Comparison of ENCODE assay signal across 8 cellular contexts in the genomic region with DNA sequence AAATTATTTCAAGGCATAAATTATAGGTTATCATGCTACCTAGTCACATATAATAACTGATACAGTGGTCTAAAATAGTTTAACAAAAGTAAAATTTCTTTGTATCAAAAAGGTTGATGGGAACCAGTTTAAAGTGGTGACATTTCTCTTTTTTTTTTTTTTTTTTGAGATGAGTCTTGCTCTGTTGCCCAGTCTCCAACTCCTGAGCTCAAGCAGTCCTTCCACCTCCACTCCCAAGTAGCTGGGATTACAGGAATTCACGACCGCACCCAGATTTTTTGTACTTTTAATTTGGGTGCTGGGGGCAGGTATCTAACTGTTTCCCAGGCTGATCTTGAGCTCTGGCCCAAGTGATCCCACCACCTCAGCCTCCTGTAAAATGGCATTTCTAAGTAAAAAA. TPM values are rescaled to one million over a fixed set of nuclear protein-coding genes. Genes with fewer than 3 reads are reported as not detected.
DNase-seq lines count a peak whose midpoint lies in the region; ATAC-seq, FAIRE-seq and TF ChIP-seq lines count a peak whose summit lies in the region.

No MANE protein-coding gene starts in this region.

- peaks cover 27% of the 10 kb centered on the region for H3K36me3 Mint-ChIP-seq in activated CD4-positive, alpha-beta T cell treated with anti-CD3 and anti-CD28 coated beads, Interleukin-2, amount 10 ng/mL, durations not matched to agents 7 days and 5 days (ENCODE audit: low read depth)
- peaks cover 17% of the 10 kb centered on the region for H3K36me3 Mint-ChIP-seq in activated naive CD8-positive, alpha-beta T cell treated with anti-CD3 and anti-CD28 coated beads, Interleukin-2, amount 10 ng/mL, durations not matched to agents 7 days and 5 days

- no peaks in the 10 kb centered on the region for H4K20me1 ChIP-seq in HepG2 (ENCODE audit: insufficient read depth, low read length)

- in situ Hi-C loops in HepG2 (cut with HindIII; ENCODE audit: extremely low pct_ligation_motif_present, low pct_unique_long_range_greater_than_20kb) = no loop called here

- no peak for DNase-seq in activated CD4-positive, alpha-beta T cell treated with anti-CD3 and anti-CD28 coated beads, Interleukin-2, amount 10 ng/mL, durations not matched to agents 7 days and 5 days
- DNase-seq in activated CD4-positive, alpha-beta T cell treated with anti-CD3 and anti-CD28 coated beads, Interleukin-2, amount 50 U/mL, for 4 hours = no peak
- no peak for DNase-seq in activated naive CD8-positive, alpha-beta T cell treated with anti-CD3 and anti-CD28 coated beads, Interleukin-2, amount 10 ng/mL, durations not matched to agents 7 days and 5 days
- DNase-seq in HepG2 (ENCODE audit: low spot score) (no peak), testis (no peak), HuH-7 (ENCODE audit: low spot score) (no peak)
- no peak for DNase-seq in effector CD4-positive, alpha-beta T cell

- peak overlapping the region; percentile 96 for H2AFZ ChIP-seq in HepG2 (ENCODE audit: low read length)

- 0 out of 2 replicates have a peak overlapping the region, but pooled peaks have one; percentile 71 for H3K9ac ChIP-seq in HepG2 (ENCODE audit: insufficient read depth, low read depth, low read length)

- no peaks in the 10 kb centered on the region for H3K79me2 ChIP-seq in HepG2 (ENCODE audit: insufficient read depth, low read length)

- peaks cover under 1% of the 10 kb centered on the region for H3K9me3 Mint-ChIP-seq in activated CD4-positive, alpha-beta T cell treated with anti-CD3 and anti-CD28 coated beads, Interleukin-2, amount 10 ng/mL, durations not matched to agents 7 days and 5 days
- H3K9me3 Mint-ChIP-seq in activated naive CD8-positive, alpha-beta T cell treated with anti-CD3 and anti-CD28 coated beads, Interleukin-2, amount 10 ng/mL, durations not matched to agents 7 days and 5 days = peaks cover under 1% of the 10 kb centered on the region

- H3K9me3 ChIP-seq in HepG2 (ENCODE audit: low read length) (no peaks in the 10 kb centered on the region), testis (no peaks in the 10 kb centered on the region)

- TF ChIP-seq CTCF in HepG2 (CRISPR knock-in tag; IDR thresholded peaks at IDR 0.05) (no peak), testis (IDR thresholded peaks at IDR 0.05) (no peak)

- no peak for TF ChIP-seq EP300 in HepG2 (IDR thresholded peaks at IDR 0.05; ENCODE audit: low read depth in 2 of 2, low read length in 2 of 2)
- TF ChIP-seq EP300 in HepG2 (CRISPR knock-in tag; IDR thresholded peaks at IDR 0.05; ENCODE audit: borderline replicate concordance) = no peak

- H3K36me3 ChIP-seq in HepG2 (replicated peaks in 1 of 2; ENCODE audit: control insufficient read depth in 1 of 2, insufficient read depth in 2 of 2, low read length in 2 of 2) (no peaks in the 10 kb centered on the region), testis (ENCODE audit: low read depth, missing control alignments) (no peaks in the 10 kb centered on the region)

- peak overlapping the region; percentile 99 for H3K27ac Mint-ChIP-seq in activated CD4-positive, alpha-beta T cell treated with anti-CD3 and anti-CD28 coated beads, Interleukin-2, amount 10 ng/mL, durations not matched to agents 7 days and 5 days
- peak overlapping the region; percentile 98 for H3K27ac Mint-ChIP-seq in activated naive CD8-positive, alpha-beta T cell treated with anti-CD3 and anti-CD28 coated beads, Interleukin-2, amount 10 ng/mL, durations not matched to agents 7 days and 5 days

- no peak for TF ChIP-seq POLR2A in HepG2 (IDR thresholded peaks at IDR 0.05; ENCODE audit: insufficient read depth in 1 of 2, low read depth in 2 of 2, low read length in 2 of 2)
- TF ChIP-seq POLR2A in testis (IDR thresholded peaks at IDR 0.05) = no peak

- CTCF ChIA-PET in activated CD4-positive, alpha-beta T cell treated with anti-CD3 and anti-CD28 coated beads, Interleukin-2, amount 10 ng/mL, durations not matched to agents 7 days and 5 days (lab: Charles Lee) = interaction anchor here (0.5 to 1.1 kb wide), 3 partner anchors 8 to 27 kb away, joined by 3 to 5 read pairs (median 4); no protein-coding TSS in a partner anchor
- CTCF ChIA-PET in HepG2 (lab: Yijun Ruan, JAX; ENCODE audit: low intra/inter-chr PET ratio, low total read pairs) = no interaction called here

- no peak for FAIRE-seq in HepG2 (lab: Jason Lieb, UNC)

- POLR2A ChIA-PET in activated CD4-positive, alpha-beta T cell treated with anti-CD3 and anti-CD28 coated beads, Interleukin-2, amount 10 ng/mL, durations not matched to agents 7 days and 5 days (lab: Charles Lee) = no interaction called here
- POLR2A ChIA-PET in activated naive CD8-positive, alpha-beta T cell treated with anti-CD3 and anti-CD28 coated beads, Interleukin-2, amount 10 ng/mL, durations not matched to agents 7 days and 5 days (lab: Charles Lee) = interaction anchor here (0.6 to 4.0 kb wide), 5 partner anchors 29 to 1703 kb away, joined by 3 to 70 read pairs (median 6); a partner anchor contains a TSS
- POLR2A ChIA-PET in HepG2 (lab: Yijun Ruan, JAX) = interaction anchor here (1.7 kb wide), 1 partner anchor 29 kb away, joined by 7 read pairs; a partner anchor contains a TSS

- H3K27me3 ChIP-seq in HepG2 (ENCODE audit: control insufficient read depth in 1 of 2, insufficient read depth in 2 of 2, low read length in 2 of 2) (peaks cover 0 to 12% of the 10 kb centered on the region in 2 experiments; a peak in 3 of 5 replicates), testis (no peaks in the 10 kb centered on the region)

- no peaks in the 10 kb centered on the region for H3K27me3 Mint-ChIP-seq in activated CD4-positive, alpha-beta T cell treated with anti-CD3 and anti-CD28 coated beads, Interleukin-2, amount 10 ng/mL, durations not matched to agents 7 days and 5 days
- H3K27me3 Mint-ChIP-seq in activated naive CD8-positive, alpha-beta T cell treated with anti-CD3 and anti-CD28 coated beads, Interleukin-2, amount 10 ng/mL, durations not matched to agents 7 days and 5 days = peaks cover 4% of the 10 kb centered on the region

- H3K4me3 Mint-ChIP-seq in activated CD4-positive, alpha-beta T cell treated with anti-CD3 and anti-CD28 coated beads, Interleukin-2, amount 10 ng/mL, durations not matched to agents 7 days and 5 days = peak overlapping the region; percentile 90
- H3K4me3 Mint-ChIP-seq in activated naive CD8-positive, alpha-beta T cell treated with anti-CD3 and anti-CD28 coated beads, Interleukin-2, amount 10 ng/mL, durations not matched to agents 7 days and 5 days = peak overlapping the region; percentile 95

- H3K4me3 ChIP-seq in HepG2 (replicated peaks in 1 of 3; ENCODE audit: insufficient read depth in 1 of 3, low read depth in 2 of 3, low read length in 3 of 3) (peak overlapping the region in 2 of 3 experiments; percentile 61 to 99; a peak in 3 of 6 replicates), testis (peak overlapping the region in 1 of 2 donors; percentile 70)

- intact Hi-C loops in HepG2 (cut with micrococcal nuclease; ENCODE audit: unreplicated experiment) = no loop called here
- intact Hi-C loops in testis (cut with DNase I; ENCODE audit: low total_unique reads) = no loop called here

- peaks cover 40% of the 10 kb centered on the region for H3K4me1 Mint-ChIP-seq in activated CD4-positive, alpha-beta T cell treated with anti-CD3 and anti-CD28 coated beads, Interleukin-2, amount 10 ng/mL, durations not matched to agents 7 days and 5 days
- H3K4me1 Mint-ChIP-seq in activated naive CD8-positive, alpha-beta T cell treated with anti-CD3 and anti-CD28 coated beads, Interleukin-2, amount 10 ng/mL, durations not matched to agents 7 days and 5 days = peaks cover 32% of the 10 kb centered on the region

- H3K4me2 ChIP-seq in HepG2 (ENCODE audit: low read depth, low read length) = peak overlapping the region; percentile 90

- ATAC-seq in activated naive CD8-positive, alpha-beta T cell treated with anti-CD3 and anti-CD28 coated beads, Interleukin-2, amount 10 ng/mL, durations not matched to agents 7 days and 5 days (ENCODE audit: low read depth) = no peak
- ATAC-seq in HepG2 = no peak
- ATAC-seq in GM18868 (IDR thresholded peaks at IDR 0.05; ENCODE audit: unreplicated experiment) = no peak

- 48% methylated on average over 2 of the region's 2 CpGs for WGBS in HepG2 (ENCODE audit: low lambda C conversion rate)
- 61 to 69% methylated on average over 2 of the region's 2 CpGs for WGBS in testis, 2 donors

- no peak for TF ChIP-seq RAD21 in HepG2 (CRISPR knock-in tag; IDR thresholded peaks at IDR 0.05)

- no TSS peak for BruUV-seq in HepG2 (replicated peaks; lab: Mats Ljungman, UMichigan)

- H3K4me1 ChIP-seq in HepG2 (ENCODE audit: insufficient read depth, low read length) (peaks cover 9% of the 10 kb centered on the region; the same call in 1 of the 2 replicates), testis (peaks cover 4% of the 10 kb centered on the region)

- no peak overlapping the region for H3K27ac ChIP-seq in HepG2 (ENCODE audit: extremely low read length, insufficient read depth, low read length)
- peak overlapping the region; percentile 86 to 99 for H3K27ac ChIP-seq in testis

RNA-seq across cellular contexts. Expression of a gene that starts 1.0 kb away (rescaled TPM):
- 10 to 100 TPM; 71.6 to 80.7 TPM for total RNA-seq in activated CD4-positive, alpha-beta T cell treated with anti-CD3 and anti-CD28 coated beads, Interleukin-2, amount 10 ng/mL, durations not matched to agents 7 days and 5 days
- 10 to 100 TPM; 56.0 to 57.1 TPM for total RNA-seq in activated naive CD8-positive, alpha-beta T cell treated with anti-CD3 and anti-CD28 coated beads, Interleukin-2, amount 10 ng/mL, durations not matched to agents 7 days and 5 days
- 3.9 and 4.4 TPM in 2 replicates for total RNA-seq in HepG2 (2016; rRNA removed; fragmentation: Illumina TruSeq; extraction: Trizol)
- 0.91 and 0.97 TPM in 2 replicates for total RNA-seq in HepG2 (2016; cell fraction: cytosol; rRNA removed; fragmentation: Illumina TruSeq; extraction: Trizol; ENCODE audit: low read depth)
- total RNA-seq in HepG2 (2016; cell fraction: insoluble cytoplasmic fraction; rRNA removed; fragmentation: Illumina TruSeq; extraction: Trizol) = 3.6 and 4.5 TPM in 2 replicates
- total RNA-seq in HepG2 (2016; cell fraction: membrane; rRNA removed; fragmentation: Illumina TruSeq; extraction: Trizol) = 1.5 and 1.7 TPM in 2 replicates
- 1.8 and 2.1 TPM in 2 replicates for total RNA-seq in HepG2 (2016; cell fraction: nucleus; rRNA removed; fragmentation: Illumina TruSeq; extraction: Trizol)
- 0.42 and 0.64 TPM in 2 replicates for polyA plus RNA-seq in HepG2 (2011; rRNA removed)
- polyA plus RNA-seq in HepG2 (2011; cell fraction: cytosol; rRNA removed) = 0.35 and 0.45 TPM in 2 replicates
- 0.29 and 0.57 TPM in 2 replicates for polyA plus RNA-seq in HepG2 (2011; cell fraction: nucleus; rRNA removed)
- polyA plus RNA-seq in HepG2 (2012) = 0.74 and 1.0 TPM in 2 replicates
- 0.60 and 0.80 TPM in 2 replicates for polyA plus RNA-seq in HepG2 (2016; cell fraction: cytosol; fragmentation: Illumina TruSeq; extraction: Trizol; ENCODE audit: low read depth)
- polyA plus RNA-seq in HepG2 (2016; cell fraction: insoluble cytoplasmic fraction; fragmentation: Illumina TruSeq; extraction: Trizol; ENCODE audit: low read depth) = 6.2 and 6.7 TPM in 2 replicates
- polyA plus RNA-seq in HepG2 (2016; cell fraction: membrane; fragmentation: Illumina TruSeq; extraction: Trizol; ENCODE audit: low read depth) = 0.89 and 0.91 TPM in 2 replicates
- polyA plus RNA-seq in HepG2 (2016; cell fraction: nucleus; fragmentation: Illumina TruSeq; extraction: Trizol; ENCODE audit: insufficient read depth, low read depth) = 2.8 and 3.6 TPM in 2 replicates
- 0.46 and 2.2 TPM in 2 replicates for polyA minus RNA-seq in HepG2 (2011; rRNA and poly(A)+ RNA removed; ENCODE audit: low replicate concordance)
- 0.40 TPM in 1 of 2 replicates, not detected in the other for polyA minus RNA-seq in HepG2 (2011; cell fraction: cytosol; rRNA and poly(A)+ RNA removed)
- polyA minus RNA-seq in HepG2 (2011; cell fraction: nucleus; rRNA and poly(A)+ RNA removed) = 1.5 TPM in 2 replicates
- total RNA-seq in testis = 10 to 100 TPM in 1 of 2 donors, 1 to 10 TPM in 1; 6.4 to 11.2 TPM
- 8.9 TPM for polyA plus RNA-seq in testis (ENCODE audit: insufficient read depth, low read depth, low replicate concordance)

RNA-seq across cellular contexts. Expression of a gene that starts 28.8 kb away (rescaled TPM):
- total RNA-seq in activated CD4-positive, alpha-beta T cell treated with anti-CD3 and anti-CD28 coated beads, Interleukin-2, amount 10 ng/mL, durations not matched to agents 7 days and 5 days = 1 to 10 TPM; 6.9 to 8.2 TPM
- total RNA-seq in activated naive CD8-positive, alpha-beta T cell treated with anti-CD3 and anti-CD28 coated beads, Interleukin-2, amount 10 ng/mL, durations not matched to agents 7 days and 5 days = 10 to 100 TPM; 11.6 to 13.0 TPM
- total RNA-seq in HepG2 (2016; rRNA removed; fragmentation: Illumina TruSeq; extraction: Trizol) (0.31 and 0.52 TPM in 2 replicates), testis (1 to 10 TPM; 7.1 to 8.6 TPM)
- total RNA-seq in HepG2 (2016; cell fraction: cytosol; rRNA removed; fragmentation: Illumina TruSeq; extraction: Trizol; ENCODE audit: low read depth) = 0.40 TPM in 1 of 2 replicates, not detected in the other
- total RNA-seq in HepG2 (2016; cell fraction: insoluble cytoplasmic fraction; rRNA removed; fragmentation: Illumina TruSeq; extraction: Trizol) = 0.61 and 1.2 TPM in 2 replicates
- 0.59 and 1.00 TPM in 2 replicates for total RNA-seq in HepG2 (2016; cell fraction: membrane; rRNA removed; fragmentation: Illumina TruSeq; extraction: Trizol)
- total RNA-seq in HepG2 (2016; cell fraction: nucleus; rRNA removed; fragmentation: Illumina TruSeq; extraction: Trizol) = 1.0 and 1.8 TPM in 2 replicates
- polyA plus RNA-seq in HepG2 (2011; rRNA removed) (0.57 and 0.70 TPM in 2 replicates), testis (ENCODE audit: insufficient read depth, low read depth, low replicate concordance) (6.9 TPM)
- 0.15 and 0.38 TPM in 2 replicates for polyA plus RNA-seq in HepG2 (2011; cell fraction: cytosol; rRNA removed)
- polyA plus RNA-seq in HepG2 (2011; cell fraction: nucleus; rRNA removed) = 0.21 and 0.83 TPM in 2 replicates
- 0.35 and 0.38 TPM in 2 replicates for polyA plus RNA-seq in HepG2 (2012)
- polyA plus RNA-seq in HepG2 (2016; cell fraction: cytosol; fragmentation: Illumina TruSeq; extraction: Trizol; ENCODE audit: low read depth) = 0.24 and 0.46 TPM in 2 replicates
- polyA plus RNA-seq in HepG2 (2016; cell fraction: insoluble cytoplasmic fraction; fragmentation: Illumina TruSeq; extraction: Trizol; ENCODE audit: low read depth) = 1.4 and 1.5 TPM in 2 replicates
- 0.37 and 0.76 TPM in 2 replicates for polyA plus RNA-seq in HepG2 (2016; cell fraction: membrane; fragmentation: Illumina TruSeq; extraction: Trizol; ENCODE audit: low read depth)
- polyA plus RNA-seq in HepG2 (2016; cell fraction: nucleus; fragmentation: Illumina TruSeq; extraction: Trizol; ENCODE audit: insufficient read depth, low read depth) = 2.0 and 2.4 TPM in 2 replicates
- polyA minus RNA-seq in HepG2 (2011; rRNA and poly(A)+ RNA removed; ENCODE audit: low replicate concordance) = 0.26 and 0.65 TPM in 2 replicates
- polyA minus RNA-seq in HepG2 (2011; cell fraction: cytosol; rRNA and poly(A)+ RNA removed) = 0.18 and 0.40 TPM in 2 replicates
- 1.7 TPM in 2 replicates for polyA minus RNA-seq in HepG2 (2011; cell fraction: nucleus; rRNA and poly(A)+ RNA removed)

Comparison
In these comparisons a context has a peak if more than half of its experiments do, and no peak if none do; other contexts are left out.
1. RNA of a gene that starts 1.0 kb away (total RNA-seq): 71.6 to 80.7 TPM in activated CD4-positive, alpha-beta T cell treated with anti-CD3 and anti-CD28 coated beads, Interleukin-2, amount 10 ng/mL, durations not matched to agents 7 days and 5 days and 56.0 to 57.1 TPM in activated naive CD8-positive, alpha-beta T cell treated with anti-CD3 and anti-CD28 coated beads, Interleukin-2, amount 10 ng/mL, durations not matched to agents 7 days and 5 days; 6.4 to 11.2 TPM in testis and 0.91 to 4.5 TPM in HepG2; every median in the first group is over 4 times any median in the second.